Comparison of ENCODE assay signal across 14 cellular contexts in genomic region chr5:133873936-133874585, GRCh38.
DNase-seq lines count a peak whose midpoint lies in the region; ATAC-seq, FAIRE-seq and TF ChIP-seq lines count a peak whose summit lies in the region.
"Had no signal": no experiment of that assay in that cellular context is flagged by ENCODE, and none has a peak within 500 bp of the region (broad histone marks: within the 10 kb centered on the region; RNA-seq: fewer than 3 reads in every experiment).

No MANE protein-coding gene starts in this region.

- H3K23me2 ChIP-seq in H1 (ENCODE audit: low read depth, low read length) = no peaks in the 10 kb centered on the region

- H3K56ac ChIP-seq in H1 (replicated peaks; ENCODE audit: insufficient read length, low read depth, low read length) = no peak overlapping the region

- no peak overlapping the region for H2BK15ac ChIP-seq in H1 (ENCODE audit: low read length)

- H3K27ac ChIP-seq in mammary epithelial cell (ENCODE audit: insufficient read depth, low read depth, low read length) (no peak overlapping the region), H1 (ENCODE audit: low read depth, low read length) (no peak overlapping the region), substantia nigra (ENCODE audit: low read depth, low read length, poor library complexity, severe bottlenecking) (no peak overlapping the region), heart right ventricle (no peak overlapping the region)
- H3K27ac ChIP-seq: HL-60 had no signal

- no peak overlapping the region for H3K27ac Mint-ChIP-seq in MCF 10A (ENCODE audit: low read depth, unreplicated experiment)
- peak overlapping the region; percentile 2 for H3K27ac Mint-ChIP-seq in stimulated activated naive B cell treated with anti-CD40 and anti-IgM and Interleukin-4, amounts not matched to agents 10 μg/mL and 1 μg/mL and 100 μg/mL, for 72 hours
- no peak overlapping the region for H3K27ac Mint-ChIP-seq in WTC11
- H3K27ac Mint-ChIP-seq: activated CD4-positive, alpha-beta T cell treated with anti-CD3 and anti-CD28 coated beads, Interleukin-2, amount 10 ng/mL, durations not matched to agents 7 days and 5 days; dendritic cell treated with granulocyte-macrophage colony-stimulating factor and Interleukin-4, amounts not matched to agents 40 ng/mL and 50 ng/mL, for 4 days had no signal

- no peak for FAIRE-seq in H1 (lab: Jason Lieb, UNC)
- FAIRE-seq: GM12892 had no signal

- dilution Hi-C loops in mammary epithelial cell (cut with HindIII; ENCODE audit: low sequenced_read_pairs) = no loop called here

- BruUV-seq in mammary epithelial cell (replicated peaks; lab: Mats Ljungman, UMichigan) = no TSS peak
- no TSS peak for BruUV-seq in MCF 10A (replicated peaks; lab: Mats Ljungman, UMichigan)

- H3K36me3 Mint-ChIP-seq in MCF 10A (ENCODE audit: insufficient read depth, unreplicated experiment) (no peaks in the 10 kb centered on the region), WTC11 (peaks cover 11% of the 10 kb centered on the region)
- H3K36me3 Mint-ChIP-seq in stimulated activated naive B cell treated with anti-CD40 and anti-IgM and Interleukin-4, amounts not matched to agents 10 μg/mL and 1 μg/mL and 100 μg/mL, for 72 hours = peaks cover 0 to 10% of the 10 kb centered on the region in 2 donors

- DNase-seq in mammary epithelial cell = peak; percentile 10
- DNase-seq in MCF 10A (ENCODE audit: unreplicated experiment) = no peak
- peak; percentile 18 for DNase-seq in RKO (ENCODE audit: low spot score)
- no peak for DNase-seq in H1 (ENCODE audit: low read depth in 1 of 2, low spot score in 2 of 2)
- DNase-seq in stimulated activated naive B cell treated with anti-CD40 and anti-IgM and Interleukin-4, amounts not matched to agents 10 μg/mL and 1 μg/mL and 100 μg/mL, for 72 hours = no peak
- no peak for DNase-seq in substantia nigra (lab: John Stamatoyannopoulos, UW)
- DNase-seq in WTC11 (ENCODE audit: low spot score) = no peak
- DNase-seq in heart right ventricle = no peak
- DNase-seq: activated CD4-positive, alpha-beta T cell treated with anti-CD3 and anti-CD28 coated beads, Interleukin-2, amount 10 ng/mL, durations not matched to agents 7 days and 5 days; NCI-H2171 treated with DMSO at 0.1 percent for 48 hours; stimulated activated naive CD4-positive, alpha-beta T cell treated with Interleukin-2 at 50 U/mL for 16 hours had no signal

- H3K4ac ChIP-seq in H1 (replicated peaks; ENCODE audit: insufficient read length, low read depth, low read length) = no peak overlapping the region

- ATAC-seq in stimulated activated naive B cell treated with anti-CD40 and anti-IgM and Interleukin-4, amounts not matched to agents 10 μg/mL and 1 μg/mL and 100 μg/mL, for 72 hours (replicated peaks) = peak; percentile 44 to 71
- ATAC-seq in WTC11 (no peak), heart right ventricle (no peak)

- intact Hi-C loops in mammary epithelial cell (cut with micrococcal nuclease) (loop anchor here (1.0 kb wide), 1 partner anchor 120 kb away; no protein-coding TSS in a partner anchor), MCF 10A (cut with micrococcal nuclease) (no loop called here), heart right ventricle (cut with DNase I) (loop anchor here in 3 of 10 donors (5.0 to 10.0 kb wide), 2 partner anchors 452 to 759 kb away; no protein-coding TSS in a partner anchor)

- H2BK12ac ChIP-seq in H1 (ENCODE audit: low read depth, low read length) = no peak overlapping the region

- H2BK120ac ChIP-seq in H1 (replicated peaks; ENCODE audit: low read depth, low read length) = no peak overlapping the region

- no peak overlapping the region for H3K4me2 ChIP-seq in mammary epithelial cell (ENCODE audit: insufficient read depth, low read depth, low read length)
- H3K4me2 ChIP-seq in H1 (ENCODE audit: insufficient read depth in 1 of 2, low read depth in 2 of 2, low read length in 2 of 2) = no peak overlapping the region

- H3K79me1 ChIP-seq in H1 (ENCODE audit: low read depth, low read length) = no peaks in the 10 kb centered on the region

- POLR2A ChIA-PET in MCF 10A (lab: Yijun Ruan, JAX) = no interaction called here
- POLR2A ChIA-PET in H1 (lab: Charles Lee; ENCODE audit: partially characterized antibody) = no interaction called here
- POLR2A ChIA-PET in WTC11 (lab: Charles Lee) = no interaction called here

- H3K9me3 ChIP-seq in mammary epithelial cell (replicated peaks; ENCODE audit: insufficient read depth, low read length) (no peaks in the 10 kb centered on the region), H1 (ENCODE audit: insufficient read depth in 2 of 2, low read depth in 1 of 2, low read length in 1 of 2) (no peaks in the 10 kb centered on the region), heart right ventricle (peaks cover 0 to 27% (median 0%) of the 10 kb centered on the region in 11 donors)

- no peak for TF ChIP-seq POLR2A in H1 (IDR thresholded peaks at IDR 0.05; ENCODE audit: control extremely low read depth in 1 of 2, low read depth in 2 of 2, low read length in 2 of 2)

- H3K14ac ChIP-seq in H1 (ENCODE audit: insufficient read length) = no peak overlapping the region

- H3K79me2 ChIP-seq in mammary epithelial cell (ENCODE audit: insufficient read depth, low read length) (no peaks in the 10 kb centered on the region), H1 (ENCODE audit: control insufficient read depth in 1 of 2, insufficient read depth in 2 of 2, low read length in 2 of 2) (no peaks in the 10 kb centered on the region)

- H4K5ac ChIP-seq in H1 (ENCODE audit: insufficient read length, low read depth, low read length) = no peak overlapping the region

- H3K36me3 ChIP-seq in mammary epithelial cell (ENCODE audit: insufficient read depth, low read length) = no peaks in the 10 kb centered on the region
- H3K36me3 ChIP-seq in H1 (ENCODE audit: control insufficient read depth in 2 of 4, insufficient read depth in 4 of 4, low read length in 3 of 4) = no peaks in the 10 kb centered on the region
- no peaks in the 10 kb centered on the region for H3K36me3 ChIP-seq in heart right ventricle

- no peak for TF ChIP-seq CTCF in mammary epithelial cell (conservative IDR thresholded peaks at IDR 0.05 in 1 of 2, IDR thresholded peaks at IDR 0.05 in 1 of 2; ENCODE audit: extremely low read depth in 1 of 2, insufficient read depth in 1 of 2, low read depth in 1 of 2, low read length in 2 of 2)
- no peak for TF ChIP-seq CTCF in MCF 10A (IDR thresholded peaks at IDR 0.05; ENCODE audit: unreplicated experiment)
- no peak for TF ChIP-seq CTCF in H1 (IDR thresholded peaks at IDR 0.05; ENCODE audit: control extremely low read depth in 1 of 3, insufficient read depth in 1 of 3, low read depth in 1 of 3, low read length in 3 of 3)
- TF ChIP-seq CTCF in WTC11 (IDR thresholded peaks at IDR 0.05) = no peak
- no peak for TF ChIP-seq CTCF in heart right ventricle (IDR thresholded peaks at IDR 0.05)

- CTCF ChIA-PET in mammary epithelial cell (lab: Charles Lee; ENCODE audit: low non-redundant PET) (interaction anchor here (0.6 kb wide), 1 partner anchor 450 kb away, joined by 6 read pairs; no protein-coding TSS in a partner anchor), MCF 10A (lab: Yijun Ruan, JAX) (interaction anchor here (0.6 to 1.3 kb wide), 4 partner anchors 12 to 763 kb away, joined by 3 read pairs; no protein-coding TSS in a partner anchor), H1 (lab: Charles Lee; ENCODE audit: partially characterized antibody) (interaction anchor here (0.6 kb wide), 1 partner anchor 39 kb away, joined by 3 read pairs; no protein-coding TSS in a partner anchor), WTC11 (lab: Charles Lee) (no interaction called here)

- no peaks in the 10 kb centered on the region for H3K4me1 ChIP-seq in mammary epithelial cell (ENCODE audit: insufficient read depth, low read length)
- H3K4me1 ChIP-seq in H1 (replicated peaks in 1 of 4; ENCODE audit: control insufficient read depth in 3 of 4, insufficient read depth in 4 of 4, low read length in 3 of 4) = peaks cover 0 to 9% (median 5%) of the 10 kb centered on the region in 4 experiments; a peak in 5 of 7 replicates
- peaks cover 0 to 10% (median 6%) of the 10 kb centered on the region in 9 donors for H3K4me1 ChIP-seq in heart right ventricle

- no peaks in the 10 kb centered on the region for H3K9me3 Mint-ChIP-seq in MCF 10A (ENCODE audit: unreplicated experiment)
- peaks cover 8% of the 10 kb centered on the region in 2 donors for H3K9me3 Mint-ChIP-seq in stimulated activated naive B cell treated with anti-CD40 and anti-IgM and Interleukin-4, amounts not matched to agents 10 μg/mL and 1 μg/mL and 100 μg/mL, for 72 hours
- H3K9me3 Mint-ChIP-seq in WTC11 = peaks cover 23% of the 10 kb centered on the region
- H3K9me3 Mint-ChIP-seq: dendritic cell treated with granulocyte-macrophage colony-stimulating factor and Interleukin-4, amounts not matched to agents 40 ng/mL and 50 ng/mL, for 4 days had no signal

- no peak overlapping the region for H4K8ac ChIP-seq in H1 (ENCODE audit: extremely low read depth, insufficient read depth, low read length)

- no peak overlapping the region for H3K9ac ChIP-seq in mammary epithelial cell (ENCODE audit: insufficient read depth, low read length)
- no peak overlapping the region for H3K9ac ChIP-seq in H1 (replicated peaks in 1 of 4; ENCODE audit: extremely low read depth in 1 of 4, low read depth in 3 of 4, low read length in 3 of 4)

- WGBS in mammary epithelial cell (ENCODE audit: low coverage, missing lambda C conversion rate) = 39% methylated on average over 1 of the region's 1 CpG
- WGBS in H1 (ENCODE audit: extremely low coverage in 1 of 2, insufficient coverage in 1 of 2, insufficient read length in 1 of 2, insufficient replicate concordance in 2 of 2, low coverage in 1 of 2, low lambda C conversion rate in 2 of 2, missing lambda C conversion rate in 1 of 2), 2 experiments = 77% methylated on average over 1 of the region's 1 CpG; no CpG with 5 or more reads in 1 of the 2 experiments
- WGBS in heart right ventricle, 2 donors = 93 to 95% methylated on average over 1 of the region's 1 CpG

- no peaks in the 10 kb centered on the region for H4K20me1 ChIP-seq in mammary epithelial cell (ENCODE audit: insufficient read depth, low read length)
- H4K20me1 ChIP-seq in H1 (replicated peaks in 1 of 2; ENCODE audit: control insufficient read depth in 1 of 2, insufficient read depth in 2 of 2, low read length in 2 of 2) = no peaks in the 10 kb centered on the region

- H4K91ac ChIP-seq in H1 (replicated peaks; ENCODE audit: insufficient read length, low read length) = no peak overlapping the region

- TF ChIP-seq RAD21 in H1 (IDR thresholded peaks at IDR 0.05 in 1 of 2, conservative IDR thresholded peaks at IDR 0.05 in 1 of 2; ENCODE audit: low read depth in 2 of 2, low read length in 2 of 2) = no peak

- in situ Hi-C loops in mammary epithelial cell (cut with MboI; ENCODE audit: low sequenced_read_pairs in 2 of 2) = loop anchor here in 1 of 2 donors (25.0 kb wide), 1 partner anchor 762 kb away; no protein-coding TSS in a partner anchor

- TF ChIP-seq EP300 in H1 (IDR thresholded peaks at IDR 0.05; ENCODE audit: borderline replicate concordance in 1 of 2, low read depth in 2 of 2, low read length in 2 of 2) = no peak

- no peaks in the 10 kb centered on the region for H3K27me3 ChIP-seq in mammary epithelial cell (ENCODE audit: insufficient read depth, low read length)
- no peaks in the 10 kb centered on the region for H3K27me3 ChIP-seq in H1 (replicated peaks in 1 of 4; ENCODE audit: control insufficient read depth in 3 of 4, extremely low read depth in 1 of 4, insufficient read depth in 3 of 4, low read length in 3 of 4)
- H3K27me3 ChIP-seq in heart right ventricle = peaks cover 0 to 5% (median 0%) of the 10 kb centered on the region in 7 donors

- H3K27me3 Mint-ChIP-seq in MCF 10A (ENCODE audit: insufficient read depth, unreplicated experiment) (peaks cover 66% of the 10 kb centered on the region), WTC11 (ENCODE audit: low read depth) (no peaks in the 10 kb centered on the region)
- no peaks in the 10 kb centered on the region for H3K27me3 Mint-ChIP-seq in stimulated activated naive B cell treated with anti-CD40 and anti-IgM and Interleukin-4, amounts not matched to agents 10 μg/mL and 1 μg/mL and 100 μg/mL, for 72 hours
- H3K27me3 Mint-ChIP-seq: activated CD4-positive, alpha-beta T cell treated with anti-CD3 and anti-CD28 coated beads, Interleukin-2, amount 10 ng/mL, durations not matched to agents 7 days and 5 days had no signal

- H2AFZ ChIP-seq in mammary epithelial cell (ENCODE audit: low read depth, low read length) (no peak overlapping the region), H1 (ENCODE audit: low read length) (no peak overlapping the region)

- H3K4me1 Mint-ChIP-seq in MCF 10A (ENCODE audit: insufficient read depth, unreplicated experiment) = no peaks in the 10 kb centered on the region
- peaks cover 33 to 59% of the 10 kb centered on the region in 2 donors for H3K4me1 Mint-ChIP-seq in stimulated activated naive B cell treated with anti-CD40 and anti-IgM and Interleukin-4, amounts not matched to agents 10 μg/mL and 1 μg/mL and 100 μg/mL, for 72 hours
- peaks cover 18% of the 10 kb centered on the region for H3K4me1 Mint-ChIP-seq in WTC11

- H3K4me3 ChIP-seq in mammary epithelial cell (replicated peaks in 1 of 3; ENCODE audit: insufficient read depth in 1 of 3, low read depth in 2 of 3, low read length in 3 of 3) (no peak overlapping the region), H1 (ENCODE audit: extremely low read depth in 1 of 4, insufficient read depth in 2 of 4, low read depth in 3 of 4, low read length in 4 of 4) (no peak overlapping the region), heart right ventricle (no peak overlapping the region)

- no peak overlapping the region for H3K18ac ChIP-seq in H1 (ENCODE audit: extremely low read depth, low read length)

- peak overlapping the region; percentile 6; the same call in 1 of the 2 replicates for H2BK20ac ChIP-seq in H1 (ENCODE audit: low read length)

- H2AK5ac ChIP-seq in H1 (ENCODE audit: low read depth, low read length) = no peak overlapping the region

- H3K4me3 Mint-ChIP-seq in MCF 10A (ENCODE audit: unreplicated experiment) = no peak overlapping the region
- no peak overlapping the region for H3K4me3 Mint-ChIP-seq in stimulated activated naive B cell treated with anti-CD40 and anti-IgM and Interleukin-4, amounts not matched to agents 10 μg/mL and 1 μg/mL and 100 μg/mL, for 72 hours
- no peak overlapping the region for H3K4me3 Mint-ChIP-seq in WTC11
- H3K4me3 Mint-ChIP-seq: activated CD4-positive, alpha-beta T cell treated with anti-CD3 and anti-CD28 coated beads, Interleukin-2, amount 10 ng/mL, durations not matched to agents 7 days and 5 days; dendritic cell treated with granulocyte-macrophage colony-stimulating factor and Interleukin-4, amounts not matched to agents 40 ng/mL and 50 ng/mL, for 4 days had no signal

- no peak overlapping the region for H2BK5ac ChIP-seq in H1 (ENCODE audit: low read depth, low read length)

- H3K23ac ChIP-seq in H1 (ENCODE audit: insufficient read length) = no peak overlapping the region

Comparison
In these comparisons a context has a peak if more than half of its experiments do, and no peak if none do; other contexts are left out.
1. DNase-seq: peak in mammary epithelial cell (single experiment) and RKO (single experiment); none in MCF 10A (single experiment), H1 (0 of 2), stimulated activated naive B cell treated with anti-CD40 and anti-IgM and Interleukin-4, amounts not matched to agents 10 μg/mL and 1 μg/mL and 100 μg/mL, for 72 hours (single experiment), substantia nigra (0 of 49), WTC11 (single experiment) and heart right ventricle (0 of 2).
2. ATAC-seq: peak in stimulated activated naive B cell treated with anti-CD40 and anti-IgM and Interleukin-4, amounts not matched to agents 10 μg/mL and 1 μg/mL and 100 μg/mL, for 72 hours (2 of 2); none in WTC11 (single experiment) and heart right ventricle (0 of 8).